In the genomic region with DNA sequence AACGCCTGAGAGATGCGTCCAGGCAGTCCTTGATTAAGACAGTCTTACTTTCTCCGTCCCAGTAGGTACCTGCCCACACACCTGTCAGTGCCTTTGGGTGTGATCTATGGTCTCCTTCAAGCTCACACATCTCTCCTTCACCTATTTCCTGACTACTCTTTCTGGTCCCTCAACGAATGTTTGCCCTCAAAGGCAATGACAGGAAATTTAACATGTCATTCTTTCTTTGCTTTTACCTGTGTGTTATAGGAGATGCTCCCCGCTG, we compare ENCODE assay signal across 29 cellular contexts. TPM values are rescaled to one million over a fixed set of nuclear protein-coding genes. Genes with fewer than 3 reads are reported as not detected.
A peak's percentile ranks its signal among the peaks of the same experiment; 100 is the strongest.
DNase-seq lines count a peak whose midpoint lies in the region; ATAC-seq, FAIRE-seq and TF ChIP-seq lines count a peak whose summit lies in the region.
"Had no signal": no experiment of that assay in that cellular context is flagged by ENCODE, and none has a peak within 500 bp of the region (broad histone marks: within the 10 kb centered on the region; RNA-seq: fewer than 3 reads in every experiment).

No MANE protein-coding gene starts in this region.

- peak; percentile 41 for DNase-seq in NCI-H526 treated with DMSO at 0.1 percent for 48 hours (lab: John Stamatoyannopoulos, UW)
- no peak for DNase-seq in NCI-H526 (lab: John Stamatoyannopoulos, UW)
- DNase-seq in activated CD8-positive, alpha-beta T cell treated with anti-CD3 and anti-CD28 coated beads for 36 hours = no peak
- no peak for DNase-seq in H1 (ENCODE audit: low read depth in 1 of 2, low spot score in 2 of 2)
- DNase-seq in NCI-H1436 (lab: John Stamatoyannopoulos, UW) = no peak
- DNase-seq in NCI-H510A treated with DMSO at 0.1 percent for 48 hours (lab: John Stamatoyannopoulos, UW) = no peak
- DNase-seq in middle frontal gyrus (ENCODE audit: extremely low spot score, low spot score) = no peak
- DNase-seq: dorsolateral prefrontal cortex, hypothalamus, IMR-90, NCI-H1092 treated with DMSO at 0.1 percent for 48 hours, NCI-H2029, NCI-H2227 treated with DMSO at 0.1 percent for 48 hours, NCI-H774, SW 1271 had no signal

- H2BK12ac ChIP-seq in H1 (ENCODE audit: low read depth, low read length) = no peak overlapping the region

- no peak overlapping the region for H2BK20ac ChIP-seq in H1 (ENCODE audit: low read length)

- no peak for TF ChIP-seq EP300 in H1 (IDR thresholded peaks at IDR 0.05; ENCODE audit: borderline replicate concordance in 1 of 2, low read depth in 2 of 2, low read length in 2 of 2)

- FAIRE-seq in H1 (lab: Jason Lieb, UNC) = no peak
- FAIRE-seq: endothelial cell of umbilical vein, H54, RCC 7860, TTC549 had no signal

- WGBS in H1 (ENCODE audit: extremely low coverage in 1 of 2, insufficient coverage in 1 of 2, insufficient read length in 1 of 2, insufficient replicate concordance in 2 of 2, low coverage in 1 of 2, low lambda C conversion rate in 2 of 2, missing lambda C conversion rate in 1 of 2), 2 experiments = 90% methylated on average over 5 of the region's 5 CpGs; no CpG with 5 or more reads in 1 of the 2 experiments

- H3K4me3 ChIP-seq in BLaER1 (peak overlapping the region; percentile 40), H1 (ENCODE audit: extremely low read depth in 1 of 4, insufficient read depth in 2 of 4, low read depth in 3 of 4, low read length in 4 of 4) (no peak overlapping the region)
- H3K4me3 ChIP-seq: dorsolateral prefrontal cortex, gastroesophageal sphincter, tibial nerve had no signal

- peaks cover 72% of the 10 kb centered on the region for H3K4me1 Mint-ChIP-seq in activated CD8-positive, alpha-beta T cell treated with anti-CD3 and anti-CD28 coated beads for 36 hours (ENCODE audit: low read depth)

- peaks cover 66% of the 10 kb centered on the region for H3K4me1 ChIP-seq in BLaER1
- H3K4me1 ChIP-seq in H1 (replicated peaks in 1 of 4; ENCODE audit: control insufficient read depth in 3 of 4, insufficient read depth in 4 of 4, low read length in 3 of 4) = peaks cover 0 to 4% (median 0%) of the 10 kb centered on the region in 4 experiments; a peak in 1 of 7 replicates
- H3K4me1 ChIP-seq: gastroesophageal sphincter, tibial nerve had no signal

- no peak overlapping the region for H2BK15ac ChIP-seq in H1 (ENCODE audit: low read length)

- H3K56ac ChIP-seq in H1 (replicated peaks; ENCODE audit: insufficient read length, low read depth, low read length) = no peak overlapping the region

- POLR2A ChIA-PET in activated CD8-positive, alpha-beta T cell treated with anti-CD3 and anti-CD28 coated beads for 36 hours (lab: Charles Lee) = interaction anchor here (0.7 to 1.7 kb wide), 7 partner anchors 14 to 44 kb away, joined by 3 to 8 read pairs (median 4); no protein-coding TSS in a partner anchor
- POLR2A ChIA-PET in H1 (lab: Charles Lee; ENCODE audit: partially characterized antibody) = no interaction called here

- H3K27ac ChIP-seq in BLaER1 = peak overlapping the region; percentile 69
- H3K27ac ChIP-seq in H1 (ENCODE audit: low read depth, low read length) = no peak overlapping the region
- H3K27ac ChIP-seq: 22Rv1, dorsolateral prefrontal cortex, gastroesophageal sphincter, tibial nerve had no signal

- no peaks in the 10 kb centered on the region for H3K27me3 Mint-ChIP-seq in activated CD8-positive, alpha-beta T cell treated with anti-CD3 and anti-CD28 coated beads for 36 hours

- H3K4me2 ChIP-seq in BLaER1 (peak overlapping the region; percentile 92), H1 (ENCODE audit: insufficient read depth in 1 of 2, low read depth in 2 of 2, low read length in 2 of 2) (no peak overlapping the region)

- no peak overlapping the region for H2BK5ac ChIP-seq in H1 (ENCODE audit: low read depth, low read length)

- no peak overlapping the region for H2BK120ac ChIP-seq in H1 (replicated peaks; ENCODE audit: low read depth, low read length)

- H3K36me3 ChIP-seq in BLaER1 = no peaks in the 10 kb centered on the region
- no peaks in the 10 kb centered on the region for H3K36me3 ChIP-seq in H1 (ENCODE audit: control insufficient read depth in 2 of 4, insufficient read depth in 4 of 4, low read length in 3 of 4)
- H3K36me3 ChIP-seq: gastroesophageal sphincter, tibial nerve had no signal

- TF ChIP-seq POLR2A in H1 (IDR thresholded peaks at IDR 0.05; ENCODE audit: control extremely low read depth in 1 of 2, low read depth in 2 of 2, low read length in 2 of 2) = no peak

- H2AFZ ChIP-seq in H1 (ENCODE audit: low read length) = no peak overlapping the region

- H3K79me1 ChIP-seq in H1 (ENCODE audit: low read depth, low read length) = no peaks in the 10 kb centered on the region

- CTCF ChIA-PET in activated CD8-positive, alpha-beta T cell treated with anti-CD3 and anti-CD28 coated beads for 36 hours (lab: Charles Lee) = interaction anchor here (0.8 to 1.9 kb wide), 8 partner anchors 9 to 37 kb away, joined by 3 to 5 read pairs (median 4); no protein-coding TSS in a partner anchor
- CTCF ChIA-PET in H1 (lab: Charles Lee; ENCODE audit: partially characterized antibody) = interaction anchor here (0.7 to 2.1 kb wide), 7 partner anchors 9 to 273 kb away, joined by 3 to 7 read pairs (median 3); no protein-coding TSS in a partner anchor

- H4K8ac ChIP-seq in H1 (ENCODE audit: extremely low read depth, insufficient read depth, low read length) = no peak overlapping the region

- 0 out of 2 replicates have a peak overlapping the region, but pooled peaks have one; percentile 24 for H2AK5ac ChIP-seq in H1 (ENCODE audit: low read depth, low read length)

- H4K20me1 ChIP-seq in BLaER1 = no peaks in the 10 kb centered on the region
- no peaks in the 10 kb centered on the region for H4K20me1 ChIP-seq in H1 (replicated peaks in 1 of 2; ENCODE audit: control insufficient read depth in 1 of 2, insufficient read depth in 2 of 2, low read length in 2 of 2)

- TF ChIP-seq CTCF in activated CD8-positive, alpha-beta T cell treated with anti-CD3 and anti-CD28 coated beads for 36 hours (IDR thresholded peaks at IDR 0.05) = no peak
- TF ChIP-seq CTCF in H1 (IDR thresholded peaks at IDR 0.05; ENCODE audit: control extremely low read depth in 1 of 3, insufficient read depth in 1 of 3, low read depth in 1 of 3, low read length in 3 of 3) = no peak

- H3K27me3 ChIP-seq in BLaER1 = no peaks in the 10 kb centered on the region
- H3K27me3 ChIP-seq in H1 (replicated peaks in 1 of 4; ENCODE audit: control insufficient read depth in 3 of 4, extremely low read depth in 1 of 4, insufficient read depth in 3 of 4, low read length in 3 of 4) = no peaks in the 10 kb centered on the region
- H3K27me3 ChIP-seq: dorsolateral prefrontal cortex, tibial nerve had no signal

- no peak overlapping the region for H3K4me3 Mint-ChIP-seq in activated CD8-positive, alpha-beta T cell treated with anti-CD3 and anti-CD28 coated beads for 36 hours
- H3K4me3 Mint-ChIP-seq: brain; CD8-positive, alpha-beta memory T cell; memory B cell had no signal

- no peak overlapping the region for H4K91ac ChIP-seq in H1 (replicated peaks; ENCODE audit: insufficient read length, low read length)

- ATAC-seq in activated CD8-positive, alpha-beta T cell treated with anti-CD3 and anti-CD28 coated beads for 36 hours = no peak
- ATAC-seq: gastroesophageal sphincter had no signal

- peak overlapping the region; percentile 10; the same call in 1 of the 2 replicates for H3K9ac ChIP-seq in BLaER1
- no peak overlapping the region for H3K9ac ChIP-seq in H1 (replicated peaks in 1 of 4; ENCODE audit: extremely low read depth in 1 of 4, low read depth in 3 of 4, low read length in 3 of 4)

- H4K5ac ChIP-seq in H1 (ENCODE audit: insufficient read length, low read depth, low read length) = no peak overlapping the region

- intact Hi-C loops in activated CD8-positive, alpha-beta T cell treated with anti-CD3 and anti-CD28 coated beads for 36 hours (cut with micrococcal nuclease) = no loop called here

- H3K14ac ChIP-seq in H1 (ENCODE audit: insufficient read length) = no peak overlapping the region

- no peak for TF ChIP-seq RAD21 in H1 (IDR thresholded peaks at IDR 0.05 in 1 of 2, conservative IDR thresholded peaks at IDR 0.05 in 1 of 2; ENCODE audit: low read depth in 2 of 2, low read length in 2 of 2)

- H3K23ac ChIP-seq in H1 (ENCODE audit: insufficient read length) = no peak overlapping the region

- no peak overlapping the region for H3K4ac ChIP-seq in H1 (replicated peaks; ENCODE audit: insufficient read length, low read depth, low read length)

- peaks cover 68% of the 10 kb centered on the region for H3K36me3 Mint-ChIP-seq in activated CD8-positive, alpha-beta T cell treated with anti-CD3 and anti-CD28 coated beads for 36 hours (ENCODE audit: low read depth)
- H3K36me3 Mint-ChIP-seq: brain; CD8-positive, alpha-beta memory T cell; memory B cell had no signal

- H3K9me3 Mint-ChIP-seq in activated CD8-positive, alpha-beta T cell treated with anti-CD3 and anti-CD28 coated beads for 36 hours = peaks cover 8% of the 10 kb centered on the region

- H3K23me2 ChIP-seq in H1 (ENCODE audit: low read depth, low read length) = no peaks in the 10 kb centered on the region

- H3K79me2 ChIP-seq in H1 (ENCODE audit: control insufficient read depth in 1 of 2, insufficient read depth in 2 of 2, low read length in 2 of 2) = no peaks in the 10 kb centered on the region

- no peak overlapping the region for H3K18ac ChIP-seq in H1 (ENCODE audit: extremely low read depth, low read length)

- peaks cover 15% of the 10 kb centered on the region for H3K9me3 ChIP-seq in BLaER1
- peaks cover 3 to 7% of the 10 kb centered on the region in 2 experiments; a peak in 2 of 4 replicates for H3K9me3 ChIP-seq in H1 (ENCODE audit: insufficient read depth in 2 of 2, low read depth in 1 of 2, low read length in 1 of 2)

- peak overlapping the region; percentile 62 for H3K27ac Mint-ChIP-seq in activated CD8-positive, alpha-beta T cell treated with anti-CD3 and anti-CD28 coated beads for 36 hours
- H3K27ac Mint-ChIP-seq: memory B cell had no signal

RNA-seq across cellular contexts. Expression of a gene that starts 2.2 kb away (rescaled TPM):
- total RNA-seq in activated CD8-positive, alpha-beta T cell treated with anti-CD3 and anti-CD28 coated beads for 36 hours = 100 to 1,000 TPM; 123 to 134 TPM
- total RNA-seq in H1 (2021; fragmentation: NEBNext Ultra II Directional; extraction: Animal tissue kit (Norgen Biotek cat#: 25700)) = not detected in 2 replicates
- 0.38 and 0.75 TPM in 2 replicates for polyA plus RNA-seq in H1 (2011; rRNA removed)
- polyA plus RNA-seq in H1 (2011; cell fraction: cytosol; rRNA removed) = 0.61 TPM
- polyA plus RNA-seq in H1 (2011; cell fraction: nucleus; rRNA removed) = 0.63 TPM
- 0.19 to 0.52 TPM (median 0.36 TPM) in 3 of 4 replicates, not detected in the other for polyA plus RNA-seq in H1 (2012, experiment 1 of 2)
- 0.16 TPM for polyA plus RNA-seq in H1 (2012, experiment 2 of 2)
- 0.06 TPM for polyA plus RNA-seq in H1 (2013, experiment 1 of 2)
- 0.13 TPM for polyA plus RNA-seq in H1 (2013, experiment 2 of 2)
- 0.44 and 0.63 TPM in 2 replicates for polyA minus RNA-seq in H1 (2011; rRNA and poly(A)+ RNA removed)
- polyA minus RNA-seq in H1 (2011; cell fraction: cytosol; rRNA and poly(A)+ RNA removed) = not detected
- 1.3 TPM for polyA minus RNA-seq in H1 (2011; cell fraction: nucleus; rRNA and poly(A)+ RNA removed)
- total RNA-seq: endothelial cell of umbilical vein, fibroblast of lung, G401, IMR-90, tibial nerve had no signal
- polyA plus RNA-seq: endothelial cell of umbilical vein, fibroblast of lung, IMR-90 had no signal

RNA-seq across cellular contexts. Expression of a gene that starts 5.6 kb away (rescaled TPM):
- total RNA-seq in activated CD8-positive, alpha-beta T cell treated with anti-CD3 and anti-CD28 coated beads for 36 hours = 10 to 100 TPM; 48.7 to 52.9 TPM
- total RNA-seq in H1 (2021; fragmentation: NEBNext Ultra II Directional; extraction: Animal tissue kit (Norgen Biotek cat#: 25700)) = not detected in 2 replicates
- not detected in 2 replicates for polyA plus RNA-seq in H1 (2011; rRNA removed)
- not detected for polyA plus RNA-seq in H1 (2011; cell fraction: cytosol; rRNA removed)
- polyA plus RNA-seq in H1 (2011; cell fraction: nucleus; rRNA removed) = not detected
- not detected in 4 replicates for polyA plus RNA-seq in H1 (2012, experiment 1 of 2)
- not detected for polyA plus RNA-seq in H1 (2012, experiment 2 of 2)
- not detected for polyA plus RNA-seq in H1 (2013, experiment 1 of 2)
- not detected for polyA plus RNA-seq in H1 (2013, experiment 2 of 2)
- polyA minus RNA-seq in H1 (2011; rRNA and poly(A)+ RNA removed) = 0.19 TPM in 1 of 2 replicates, not detected in the other
- not detected for polyA minus RNA-seq in H1 (2011; cell fraction: cytosol; rRNA and poly(A)+ RNA removed)
- polyA minus RNA-seq in H1 (2011; cell fraction: nucleus; rRNA and poly(A)+ RNA removed) = not detected
- total RNA-seq: cerebellum, endothelial cell of umbilical vein, fibroblast of lung, G401, IMR-90 had no signal
- polyA plus RNA-seq: endothelial cell of umbilical vein, fibroblast of lung, IMR-90 had no signal

RNA-seq across cellular contexts. Expression of a gene that starts 31.7 kb away (rescaled TPM):
- 1 to 10 TPM in 1 of 2 experiments, not detected in 1; 1.1 TPM for total RNA-seq in activated CD8-positive, alpha-beta T cell treated with anti-CD3 and anti-CD28 coated beads for 36 hours
- not detected in 2 replicates for total RNA-seq in H1 (2021; fragmentation: NEBNext Ultra II Directional; extraction: Animal tissue kit (Norgen Biotek cat#: 25700))
- not detected in 2 replicates for polyA plus RNA-seq in H1 (2011; rRNA removed)
- not detected for polyA plus RNA-seq in H1 (2011; cell fraction: cytosol; rRNA removed)
- polyA plus RNA-seq in H1 (2011; cell fraction: nucleus; rRNA removed) = not detected
- not detected in 4 replicates for polyA plus RNA-seq in H1 (2012, experiment 1 of 2)
- polyA plus RNA-seq in H1 (2012, experiment 2 of 2) = not detected
- not detected for polyA plus RNA-seq in H1 (2013, experiment 1 of 2)
- not detected for polyA plus RNA-seq in H1 (2013, experiment 2 of 2)
- not detected in 2 replicates for polyA minus RNA-seq in H1 (2011; rRNA and poly(A)+ RNA removed)
- polyA minus RNA-seq in H1 (2011; cell fraction: cytosol; rRNA and poly(A)+ RNA removed) = not detected
- not detected for polyA minus RNA-seq in H1 (2011; cell fraction: nucleus; rRNA and poly(A)+ RNA removed)
- total RNA-seq: CD8-positive, alpha-beta memory T cell; cerebellum; dorsolateral prefrontal cortex; endothelial cell of umbilical vein; fibroblast of lung; G401; gastroesophageal sphincter; IMR-90; tibial nerve had no signal
- polyA plus RNA-seq: CD8-positive, alpha-beta memory T cell; endothelial cell of umbilical vein; fibroblast of lung; IMR-90 had no signal

RNA-seq across cellular contexts. Expression of a gene that starts 47.3 kb away (rescaled TPM):
- not detected for total RNA-seq in activated CD8-positive, alpha-beta T cell treated with anti-CD3 and anti-CD28 coated beads for 36 hours
- total RNA-seq in H1 (2021; fragmentation: NEBNext Ultra II Directional; extraction: Animal tissue kit (Norgen Biotek cat#: 25700)) = not detected in 2 replicates
- not detected in 2 replicates for polyA plus RNA-seq in H1 (2011; rRNA removed)
- not detected for polyA plus RNA-seq in H1 (2011; cell fraction: cytosol; rRNA removed)
- not detected for polyA plus RNA-seq in H1 (2011; cell fraction: nucleus; rRNA removed)
- not detected in 4 replicates for polyA plus RNA-seq in H1 (2012, experiment 1 of 2)
- polyA plus RNA-seq in H1 (2012, experiment 2 of 2) = not detected
- polyA plus RNA-seq in H1 (2013, experiment 1 of 2) = not detected
- polyA plus RNA-seq in H1 (2013, experiment 2 of 2) = not detected
- polyA minus RNA-seq in H1 (2011; rRNA and poly(A)+ RNA removed) = not detected in 2 replicates
- polyA minus RNA-seq in H1 (2011; cell fraction: cytosol; rRNA and poly(A)+ RNA removed) = not detected
- not detected for polyA minus RNA-seq in H1 (2011; cell fraction: nucleus; rRNA and poly(A)+ RNA removed)
- total RNA-seq: CD8-positive, alpha-beta memory T cell; cerebellum; dorsolateral prefrontal cortex; endothelial cell of umbilical vein; fibroblast of lung; G401; gastroesophageal sphincter; IMR-90; tibial nerve had no signal
- polyA plus RNA-seq: CD8-positive, alpha-beta memory T cell; endothelial cell of umbilical vein; fibroblast of lung; IMR-90 had no signal

Comparison
In these comparisons a context has a peak if more than half of its experiments do, and no peak if none do; other contexts are left out.
1. RNA of a gene that starts 2.2 kb away (total RNA-seq): 123 to 134 TPM in activated CD8-positive, alpha-beta T cell treated with anti-CD3 and anti-CD28 coated beads for 36 hours; not detected in H1; every median in the first group is over 100 times any median in the second.
2. RNA of a gene that starts 5.6 kb away (total RNA-seq): 48.7 to 52.9 TPM in activated CD8-positive, alpha-beta T cell treated with anti-CD3 and anti-CD28 coated beads for 36 hours; not detected in H1; every median in the first group is over 10 times any median in the second.